In the genomic region with DNA sequence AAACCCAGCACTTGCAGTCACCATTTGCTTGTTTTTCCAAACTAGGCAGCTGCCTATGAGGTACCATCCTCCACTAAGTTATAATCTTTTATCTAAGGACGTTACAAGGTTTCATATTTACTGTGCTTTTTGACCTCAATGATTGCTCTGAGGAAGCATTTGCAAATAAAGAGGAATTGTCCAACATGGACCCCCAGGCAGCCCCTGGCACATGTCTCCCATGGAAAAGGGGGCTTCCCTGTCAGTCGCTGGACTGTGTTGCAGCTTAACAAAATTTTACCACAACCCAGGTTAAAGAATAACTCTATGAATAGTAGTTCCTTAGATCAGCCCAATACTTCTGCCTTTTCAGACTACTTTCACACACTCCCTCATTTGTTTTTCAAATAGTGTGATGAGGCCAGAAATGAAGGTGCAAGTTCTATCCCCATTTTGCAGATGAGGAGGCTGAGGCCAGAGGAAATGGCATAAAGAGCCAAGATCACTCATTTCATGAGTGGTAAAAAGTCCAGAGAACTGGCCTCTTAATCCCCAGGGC, we compare ENCODE assay signal across 12 cellular contexts. TPM values are rescaled to one million over a fixed set of nuclear protein-coding genes. Genes with fewer than 3 reads are reported as not detected.
DNase-seq lines count a peak whose midpoint lies in the region; ATAC-seq, FAIRE-seq and TF ChIP-seq lines count a peak whose summit lies in the region.
"Had no signal": no experiment of that assay in that cellular context is flagged by ENCODE, and none has a peak within 500 bp of the region (broad histone marks: within the 10 kb centered on the region; RNA-seq: fewer than 3 reads in every experiment).

No MANE protein-coding gene starts in this region.

- H3K36me3 ChIP-seq in GM06990 (ENCODE audit: control insufficient read depth, insufficient read depth, low read length), result no peaks in the 10 kb centered on the region
- H3K36me3 ChIP-seq in mesenchymal stem cell (ENCODE audit: control insufficient read depth in 1 of 2, insufficient read depth in 2 of 2, low read depth in 1 of 2, low read length in 2 of 2), result no peaks in the 10 kb centered on the region
- H3K36me3 ChIP-seq in aorta (ENCODE audit: control insufficient read depth in 1 of 2, insufficient read depth in 2 of 2, low read length in 1 of 2), result no peaks in the 10 kb centered on the region
- H3K36me3 ChIP-seq: lower lobe of right lung had no signal

- no peak overlapping the region for H3K9ac ChIP-seq in mesenchymal stem cell (ENCODE audit: low read length)

- H3K4me2 ChIP-seq in mesenchymal stem cell (ENCODE audit: low read length, poor library complexity, severe bottlenecking), result no peak overlapping the region

- no peak overlapping the region for H2BK12ac ChIP-seq in mesenchymal stem cell (ENCODE audit: low read length in 2 of 2)

- peak; percentile 52 for TF ChIP-seq POLR2A in Raji (IDR thresholded peaks at IDR 0.05; ENCODE audit: insufficient read depth, low read depth, low read length)

- H3K4me1 ChIP-seq in mesenchymal stem cell (ENCODE audit: control insufficient read depth, insufficient read depth, low read depth, low read length), result no peaks in the 10 kb centered on the region
- no peaks in the 10 kb centered on the region for H3K4me1 ChIP-seq in aorta (ENCODE audit: control insufficient read depth in 1 of 2, insufficient read depth in 2 of 2, low read length in 2 of 2)
- H3K4me1 ChIP-seq: lower lobe of right lung had no signal

- no peak overlapping the region for H3K4me3 ChIP-seq in GM06990 (replicated peaks; ENCODE audit: low read depth, low read length)
- no peak overlapping the region for H3K4me3 ChIP-seq in mesenchymal stem cell (ENCODE audit: insufficient read depth in 1 of 2, low read depth in 1 of 2, low read length in 2 of 2)
- H3K4me3 ChIP-seq in aorta (ENCODE audit: low read length in 2 of 2), result no peak overlapping the region
- H3K4me3 ChIP-seq: coronary artery, lower lobe of right lung had no signal

- ATAC-seq in HG02884 (IDR thresholded peaks at IDR 0.05; ENCODE audit: unreplicated experiment), result peak; percentile 41
- ATAC-seq in aorta (ENCODE audit: low FRiP score), result no peak
- ATAC-seq: lower lobe of right lung had no signal

- DNase-seq in GM06990 (ENCODE audit: extremely low read depth, insufficient read length) (peak; percentile 60), GM19239 (ENCODE audit: insufficient read length, low spot score) (no peak), mesenchymal stem cell (no peak), aorta (no peak), SKM-1 treated with dmso at 0.1 percent for 144 hours (lab: John Stamatoyannopoulos, UW; ENCODE audit: unreplicated experiment) (no peak), occipital lobe (lab: John Stamatoyannopoulos, UW) (no peak)
- DNase-seq: lower lobe of right lung had no signal

- H4K91ac ChIP-seq in mesenchymal stem cell (ENCODE audit: low read length), result no peak overlapping the region

- no peak overlapping the region for H3K4ac ChIP-seq in mesenchymal stem cell (ENCODE audit: low read depth in 1 of 2, low read length in 2 of 2)

- no peak overlapping the region for H3K14ac ChIP-seq in mesenchymal stem cell (ENCODE audit: low read length in 2 of 2)

- H3K9me3 ChIP-seq in mesenchymal stem cell (ENCODE audit: control insufficient read depth, low read length) (no peaks in the 10 kb centered on the region), aorta (ENCODE audit: control insufficient read depth, low read length) (no peaks in the 10 kb centered on the region)
- H3K9me3 ChIP-seq: lower lobe of right lung had no signal

- H2AK5ac ChIP-seq in mesenchymal stem cell (ENCODE audit: low read length, severe bottlenecking), result no peak overlapping the region

- peak; percentile 98 for FAIRE-seq in GM19239 (lab: Jason Lieb, UNC)
- FAIRE-seq: frontal cortex had no signal

- no peaks in the 10 kb centered on the region for H3K79me1 ChIP-seq in mesenchymal stem cell (replicated peaks; ENCODE audit: low read length, poor library complexity, severe bottlenecking)

- no peak overlapping the region for H3K23ac ChIP-seq in mesenchymal stem cell (ENCODE audit: low read length in 2 of 2)

- intact Hi-C loops in aorta (cut with DNase I), result no loop called here

- H3K27me3 ChIP-seq in GM06990 (replicated peaks; ENCODE audit: control insufficient read depth, insufficient read depth, low read length) (no peaks in the 10 kb centered on the region), mesenchymal stem cell (ENCODE audit: control insufficient read depth in 1 of 2, insufficient read depth in 1 of 2, low read length in 2 of 2) (peaks cover 0 to 22% of the 10 kb centered on the region in 2 experiments), aorta (ENCODE audit: control insufficient read depth in 1 of 2, insufficient read depth in 2 of 2, low read length in 1 of 2) (no peaks in the 10 kb centered on the region)

- no peak for TF ChIP-seq CTCF in GM06990 (IDR thresholded peaks at IDR 0.05; ENCODE audit: insufficient read depth, low read length, poor library complexity, severe bottlenecking)

- no peak overlapping the region for H4K8ac ChIP-seq in mesenchymal stem cell (ENCODE audit: low read length)

- H2AFZ ChIP-seq in mesenchymal stem cell (ENCODE audit: low read depth, low read length), result no peak overlapping the region

- H3K18ac ChIP-seq in mesenchymal stem cell (ENCODE audit: low read depth in 1 of 2, low read length in 2 of 2), result no peak overlapping the region

- WGBS in mesenchymal stem cell, result 44% methylated on average over 2 of the region's 2 CpGs
- 54 to 59% methylated on average over 2 of the region's 2 CpGs for WGBS in aorta, 2 donors

- H3K27ac ChIP-seq in mesenchymal stem cell (ENCODE audit: low read length, poor library complexity, severe bottlenecking) (no peak overlapping the region), aorta (ENCODE audit: low read depth in 1 of 2, low read length in 2 of 2) (no peak overlapping the region)
- H3K27ac ChIP-seq: coronary artery, lower lobe of right lung had no signal

- H2BK15ac ChIP-seq in mesenchymal stem cell (ENCODE audit: low read depth, poor library complexity, severe bottlenecking), result no peak overlapping the region

- H2BK5ac ChIP-seq in mesenchymal stem cell (ENCODE audit: low read depth, low read length, poor library complexity, severe bottlenecking), result no peak overlapping the region

- H2BK120ac ChIP-seq in mesenchymal stem cell (ENCODE audit: low read depth, low read length), result no peak overlapping the region

RNA-seq across cellular contexts. Expression of a gene that starts 52.8 kb away (rescaled TPM):
- not detected for polyA plus RNA-seq in mesenchymal stem cell (2013, experiment 1 of 2)
- not detected for polyA plus RNA-seq in mesenchymal stem cell (2013, experiment 2 of 2)
- total RNA-seq in aorta, result not detected
- not detected for polyA plus RNA-seq in aorta
- 0.47 TPM for total RNA-seq in occipital lobe
- total RNA-seq: lower lobe of right lung; T-helper 2 cell treated with Interferon-gamma antibody and Interleukin-4, amounts not matched to agents 100 ng/mL and 5 ng/mL, for 36 hours had no signal
